Comparison of ENCODE assay signal across 8 cellular contexts in the genomic region with DNA sequence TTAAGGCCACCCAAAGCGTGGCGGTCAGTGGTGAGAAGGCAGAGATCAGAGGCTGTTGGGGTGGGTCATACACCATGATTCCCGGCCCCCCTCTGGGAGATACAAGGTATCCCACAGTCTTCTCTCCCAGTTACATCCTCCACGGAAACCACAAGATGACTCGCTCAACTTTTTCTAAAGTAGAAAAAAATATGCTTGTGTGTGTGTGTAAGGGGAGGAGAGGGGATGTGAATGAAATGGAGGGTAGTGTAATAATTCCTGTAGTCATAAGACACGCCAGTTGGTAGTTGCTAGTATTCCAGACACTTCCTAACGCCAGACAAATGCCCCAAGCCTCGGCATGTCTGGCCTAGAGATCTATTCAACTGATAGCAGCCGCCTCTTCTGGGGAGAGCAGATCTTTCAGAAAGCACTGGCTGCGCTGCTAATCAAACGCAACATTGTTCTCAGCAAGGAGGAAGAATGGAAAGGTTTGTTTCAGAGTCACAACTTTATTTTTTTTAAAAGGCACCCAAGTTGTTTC.
DNase-seq lines count a peak whose midpoint lies in the region; ATAC-seq, FAIRE-seq and TF ChIP-seq lines count a peak whose summit lies in the region.

No MANE protein-coding gene starts in this region.

- peak overlapping the region; percentile 90 for H3K27ac Mint-ChIP-seq in WTC11
- peak overlapping the region; percentile 98 for H3K27ac Mint-ChIP-seq in osteocyte (ENCODE audit: unreplicated experiment)

- DNase-seq in Jurkat, Clone E6-1 (ENCODE audit: low read depth, low spot score): no peak
- DNase-seq in WTC11 (ENCODE audit: low spot score) (no peak), foreskin fibroblast (peak in 1 of 2 donors; percentile 68), osteocyte (ENCODE audit: extremely low spot score, unreplicated experiment) (no peak), KG1 (lab: John Stamatoyannopoulos, UW) (no peak), GM12891 (ENCODE audit: insufficient read length, low spot score) (no peak)

- FAIRE-seq in GM12891 (lab: Jason Lieb, UNC): no peak

- peak overlapping the region; percentile 62 for H3K4me3 Mint-ChIP-seq in WTC11
- H3K4me3 Mint-ChIP-seq in osteocyte (ENCODE audit: unreplicated experiment): peak overlapping the region; percentile 74

- TF ChIP-seq CTCF in 22Rv1 (IDR thresholded peaks at IDR 0.05) (no peak), WTC11 (IDR thresholded peaks at IDR 0.05) (no peak), foreskin fibroblast (IDR thresholded peaks at IDR 0.05; ENCODE audit: low read depth, low read length) (no peak), osteocyte (IDR thresholded peaks at IDR 0.05) (no peak)

- H3K27me3 Mint-ChIP-seq in WTC11 (ENCODE audit: low read depth): peaks cover 28% of the 10 kb centered on the region
- no peaks in the 10 kb centered on the region for H3K27me3 Mint-ChIP-seq in osteocyte (ENCODE audit: unreplicated experiment)

- H3K27ac ChIP-seq in 22Rv1: peak overlapping the region; percentile 84

- ATAC-seq in GM18870 (IDR thresholded peaks at IDR 0.05; ENCODE audit: unreplicated experiment) (peak; percentile 2), WTC11 (peak; percentile 14)

- CTCF ChIA-PET in WTC11 (lab: Charles Lee): interaction anchor here (0.5 to 3.7 kb wide), 44 partner anchors 9 to 1725 kb away, joined by 3 to 92 read pairs (median 8); no protein-coding TSS in a partner anchor

- no peak for TF ChIP-seq POLR2A in GM12891 (IDR thresholded peaks at IDR 0.05; ENCODE audit: low read depth, low read length)

- H3K36me3 Mint-ChIP-seq in WTC11 (peaks cover 4% of the 10 kb centered on the region), osteocyte (ENCODE audit: unreplicated experiment) (peaks cover 4% of the 10 kb centered on the region)

- H3K4me1 Mint-ChIP-seq in WTC11: peaks cover 77% of the 10 kb centered on the region
- H3K4me1 Mint-ChIP-seq in osteocyte (ENCODE audit: unreplicated experiment): peaks cover 51% of the 10 kb centered on the region

- H3K9me3 Mint-ChIP-seq in WTC11 (no peaks in the 10 kb centered on the region), osteocyte (ENCODE audit: unreplicated experiment) (no peaks in the 10 kb centered on the region)

- POLR2A ChIA-PET in WTC11 (lab: Charles Lee): interaction anchor here (1.4 to 2.5 kb wide), 6 partner anchors 8 to 146 kb away, joined by 3 to 33 read pairs (median 10); no protein-coding TSS in a partner anchor

- H3K4me3 ChIP-seq in Jurkat, Clone E6-1 (ENCODE audit: low read length): peak overlapping the region; percentile 66
- H3K4me3 ChIP-seq in foreskin fibroblast (ENCODE audit: low read depth in 1 of 2, low read length in 2 of 2): peak overlapping the region; percentile 2 to 18

TF ChIP-seq in WTC11, 78 proteins besides CTCF, POLR2A, EP300 and RAD21:
- TF ChIP-seq ZNF671 (CRISPR knock-in tag; IDR thresholded peaks at IDR 0.05): no peak
- no peak for TF ChIP-seq RORB (CRISPR knock-in tag; IDR thresholded peaks at IDR 0.05)
- TF ChIP-seq NFATC4 (CRISPR knock-in tag; IDR thresholded peaks at IDR 0.05): no peak
- TF ChIP-seq, protein P1, sequence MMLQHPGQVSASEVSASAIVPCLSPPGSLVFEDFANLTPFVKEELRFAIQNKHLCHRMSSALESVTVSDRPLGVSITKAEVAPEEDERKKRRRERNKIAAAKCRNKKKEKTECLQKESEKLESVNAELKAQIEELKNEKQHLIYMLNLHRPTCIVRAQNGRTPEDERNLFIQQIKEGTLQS (CRISPR knock-in tag; conservative IDR thresholded peaks at IDR 0.05): no peak
- no peak for TF ChIP-seq NR1H2 (CRISPR knock-in tag; IDR thresholded peaks at IDR 0.05)
- TF ChIP-seq IRF2 (CRISPR knock-in tag; IDR thresholded peaks at IDR 0.05; ENCODE audit: borderline replicate concordance, low read depth): no peak
- TF ChIP-seq FOXK1 (CRISPR knock-in tag; IDR thresholded peaks at IDR 0.05): no peak
- TF ChIP-seq, protein P2, sequence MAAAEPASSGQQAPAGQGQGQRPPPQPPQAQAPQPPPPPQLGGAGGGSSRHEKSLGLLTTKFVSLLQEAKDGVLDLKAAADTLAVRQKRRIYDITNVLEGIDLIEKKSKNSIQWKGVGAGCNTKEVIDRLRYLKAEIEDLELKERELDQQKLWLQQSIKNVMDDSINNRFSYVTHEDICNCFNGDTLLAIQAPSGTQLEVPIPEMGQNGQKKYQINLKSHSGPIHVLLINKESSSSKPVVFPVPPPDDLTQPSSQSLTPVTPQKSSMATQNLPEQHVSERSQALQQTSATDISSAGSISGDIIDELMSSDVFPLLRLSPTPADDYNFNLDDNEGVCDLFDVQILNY (CRISPR knock-in tag; IDR thresholded peaks at IDR 0.05): no peak
- no peak for TF ChIP-seq SMAD3 (CRISPR knock-in tag; IDR thresholded peaks at IDR 0.05; ENCODE audit: borderline replicate concordance)
- no peak for TF ChIP-seq ZNF396 (CRISPR knock-in tag; IDR thresholded peaks at IDR 0.05; ENCODE audit: borderline replicate concordance)
TF ChIP-seq in WTC11: peak in this region for 0.

TF ChIP-seq in GM12891, 5 proteins besides CTCF, POLR2A, EP300 and RAD21:
- TF ChIP-seq TAF1 (IDR thresholded peaks at IDR 0.05; ENCODE audit: low read depth, low read length) (no peak), POU2F2 (IDR thresholded peaks at IDR 0.05; ENCODE audit: low read depth, low read length) (no peak), PAX5 (IDR thresholded peaks at IDR 0.05; ENCODE audit: insufficient read depth, low read length, severe bottlenecking) (no peak)
